21 cellular contexts compared by ENCODE assay signal in genomic region chr1:107661142-107661541, GRCh38.
DNase-seq lines count a peak whose midpoint lies in the region; ATAC-seq, FAIRE-seq and TF ChIP-seq lines count a peak whose summit lies in the region.
"Had no signal": no experiment of that assay in that cellular context is flagged by ENCODE, and none has a peak within 500 bp of the region (broad histone marks: within the 10 kb centered on the region; RNA-seq: fewer than 3 reads in every experiment).

No MANE protein-coding gene starts in this region.

- peak overlapping the region; percentile 39 for H4K91ac ChIP-seq in mesenchymal stem cell (ENCODE audit: low read length)

- H3K4me2 ChIP-seq in mesenchymal stem cell (ENCODE audit: low read length, poor library complexity, severe bottlenecking): no peak overlapping the region
- H3K4me2 ChIP-seq: BLaER1, GM23338 had no signal

- H3K4me3 ChIP-seq in SK-N-MC (peak overlapping the region; percentile 21), mesenchymal stem cell (ENCODE audit: insufficient read depth in 1 of 2, low read depth in 1 of 2, low read length in 2 of 2) (no peak overlapping the region)
- H3K4me3 ChIP-seq: BLaER1, GM12878, GM23338, HAP-1 had no signal

- peak overlapping the region; percentile 97 for H3K27ac ChIP-seq in SK-N-MC
- no peak overlapping the region for H3K27ac ChIP-seq in mesenchymal stem cell (ENCODE audit: low read length, poor library complexity, severe bottlenecking)
- H3K27ac ChIP-seq: 22Rv1, BLaER1, C4-2B had no signal

- no peak for FAIRE-seq in H54 (lab: Jason Lieb, UNC)
- FAIRE-seq: A204.1, G401.6, GM12878, GM18507 had no signal

- H3K36me3 ChIP-seq in SK-N-MC (ENCODE audit: insufficient read depth, low read length) (no peaks in the 10 kb centered on the region), mesenchymal stem cell (ENCODE audit: control insufficient read depth in 1 of 2, insufficient read depth in 2 of 2, low read depth in 1 of 2, low read length in 2 of 2) (no peaks in the 10 kb centered on the region)
- H3K36me3 ChIP-seq: HAP-1 had no signal

- no peak overlapping the region for H2AK5ac ChIP-seq in mesenchymal stem cell (ENCODE audit: low read length, severe bottlenecking)

- H3K14ac ChIP-seq in mesenchymal stem cell (ENCODE audit: low read length in 2 of 2): no peak overlapping the region

- H3K9ac ChIP-seq in SK-N-MC (ENCODE audit: insufficient read length) (peak overlapping the region; percentile 31), mesenchymal stem cell (ENCODE audit: low read length) (no peak overlapping the region)
- H3K9ac ChIP-seq: BLaER1 had no signal

- no peaks in the 10 kb centered on the region for H3K79me1 ChIP-seq in mesenchymal stem cell (replicated peaks; ENCODE audit: low read length, poor library complexity, severe bottlenecking)

- H4K8ac ChIP-seq in mesenchymal stem cell (ENCODE audit: low read length): peak overlapping the region; percentile 15

- no peak overlapping the region for H2BK120ac ChIP-seq in mesenchymal stem cell (ENCODE audit: low read depth, low read length)

- DNase-seq in DMS79 (lab: John Stamatoyannopoulos, UW) (peak; percentile 24), SK-N-MC (ENCODE audit: low read depth, low spot score) (no peak), mesenchymal stem cell (no peak), NCI-H187 treated with DMSO at 0.1 percent for 48 hours (lab: John Stamatoyannopoulos, UW) (no peak), H54 (ENCODE audit: insufficient read length, low spot score) (no peak)
- DNase-seq: Caco-2; CD4-positive, CD25-positive, alpha-beta regulatory T cell; CD8-positive, alpha-beta T cell; DMS153; HFFc6 had no signal

- WGBS in mesenchymal stem cell: 80% methylated on average over 5 of the region's 7 CpGs

- H2AFZ ChIP-seq in mesenchymal stem cell (ENCODE audit: low read depth, low read length): no peak overlapping the region
- H2AFZ ChIP-seq: GM23338 had no signal

- no peak overlapping the region for H2BK12ac ChIP-seq in mesenchymal stem cell (ENCODE audit: low read length in 2 of 2)

- H3K23ac ChIP-seq in mesenchymal stem cell (ENCODE audit: low read length in 2 of 2): no peak overlapping the region

- peaks cover 4% of the 10 kb centered on the region for H3K4me1 ChIP-seq in mesenchymal stem cell (ENCODE audit: control insufficient read depth, insufficient read depth, low read depth, low read length)
- H3K4me1 ChIP-seq: BLaER1, Caco-2, HAP-1 had no signal

- ATAC-seq in esophagus mucosa: peak; percentile 71
- ATAC-seq in GM18505 (IDR thresholded peaks at IDR 0.05; ENCODE audit: unreplicated experiment): no peak
- ATAC-seq: CD8-positive, alpha-beta T cell; GM12878; GM23338 had no signal

- H2BK15ac ChIP-seq in mesenchymal stem cell (ENCODE audit: low read depth, poor library complexity, severe bottlenecking): no peak overlapping the region

- TF ChIP-seq POLR2A in H54 (IDR thresholded peaks at IDR 0.05; ENCODE audit: low read depth, low read length): no peak
- TF ChIP-seq POLR2A in GM18505 (IDR thresholded peaks at IDR 0.05; ENCODE audit: borderline replicate concordance, extremely low read depth, insufficient read depth, insufficient read length): no peak

- H3K27me3 ChIP-seq in mesenchymal stem cell (ENCODE audit: control insufficient read depth in 1 of 2, insufficient read depth in 1 of 2, low read length in 2 of 2): no peaks in the 10 kb centered on the region
- H3K27me3 ChIP-seq: BLaER1 had no signal

- no peak overlapping the region for H2BK5ac ChIP-seq in mesenchymal stem cell (ENCODE audit: low read depth, low read length, poor library complexity, severe bottlenecking)

- H3K4ac ChIP-seq in mesenchymal stem cell (ENCODE audit: low read depth in 1 of 2, low read length in 2 of 2): no peak overlapping the region

- H3K9me3 ChIP-seq in SK-N-MC (ENCODE audit: low read depth, low read length) (no peaks in the 10 kb centered on the region), mesenchymal stem cell (ENCODE audit: control insufficient read depth, low read length) (no peaks in the 10 kb centered on the region)
- H3K9me3 ChIP-seq: BLaER1, Caco-2, HAP-1 had no signal

- H3K18ac ChIP-seq in mesenchymal stem cell (ENCODE audit: low read depth in 1 of 2, low read length in 2 of 2): no peak overlapping the region
